9 cellular contexts compared by ENCODE assay signal in the genomic region with DNA sequence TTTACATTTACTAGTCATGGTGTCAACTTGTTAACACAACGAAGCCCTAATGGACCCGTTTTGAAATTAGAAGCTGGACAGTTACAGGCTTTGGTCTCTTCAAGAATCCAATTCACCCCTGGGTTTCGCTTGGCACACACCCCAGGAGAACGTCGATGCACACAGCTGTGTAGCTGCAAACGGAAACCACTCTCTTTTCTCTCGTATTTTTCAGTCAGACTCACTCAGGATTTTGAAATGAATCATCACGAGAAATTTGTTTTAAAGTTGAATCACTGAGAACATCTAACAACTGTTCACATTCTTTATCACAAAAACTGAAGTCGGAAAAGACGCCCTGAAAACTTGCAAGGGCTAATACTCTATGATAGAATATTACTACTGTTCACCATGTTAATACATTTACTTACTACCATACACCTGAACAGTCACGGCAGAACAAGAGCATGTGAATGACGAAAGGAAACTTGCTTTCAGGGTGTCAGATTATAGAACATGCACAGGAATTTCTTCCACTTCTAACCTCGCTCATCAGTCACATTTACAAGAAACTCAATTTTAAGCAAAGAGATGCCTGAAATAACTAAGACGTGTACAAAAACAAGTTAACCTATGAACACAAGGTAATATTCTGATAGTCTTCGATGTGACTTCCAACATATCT. TPM values are rescaled to one million over a fixed set of nuclear protein-coding genes. Genes with fewer than 3 reads are reported as not detected.
DNase-seq lines count a peak whose midpoint lies in the region; ATAC-seq and TF ChIP-seq lines count a peak whose summit lies in the region.
"Had no signal": no experiment of that assay in that cellular context is flagged by ENCODE, and none has a peak within 500 bp of the region (broad histone marks: within the 10 kb centered on the region; RNA-seq: fewer than 3 reads in every experiment).

No MANE protein-coding gene starts in this region.

- H3K4me1 Mint-ChIP-seq in osteocyte (ENCODE audit: unreplicated experiment): peaks cover 27% of the 10 kb centered on the region

- ATAC-seq in HG02623 (IDR thresholded peaks at IDR 0.05; ENCODE audit: unreplicated experiment): no peak

- no peak for TF ChIP-seq POLR2A in erythroblast (IDR thresholded peaks at IDR 0.05; ENCODE audit: low read length)

- CTCF ChIA-PET in GM10248 (lab: Yijun Ruan, JAX): interaction anchor here (1.0 to 2.4 kb wide), 4 partner anchors 9 to 438 kb away, joined by 3 to 5 read pairs (median 4); no protein-coding TSS in a partner anchor

- POLR2A ChIA-PET in GM10248 (lab: Yijun Ruan, JAX): no interaction called here

- DNase-seq in GM10248 (ENCODE audit: extremely low spot score): peak; percentile 65
- DNase-seq in HS-5 (ENCODE audit: low read depth): peak; percentile 80
- no peak for DNase-seq in coronary artery (ENCODE audit: low spot score)
- no peak for DNase-seq in osteocyte (ENCODE audit: extremely low spot score, unreplicated experiment)
- DNase-seq in erythroblast (lab: John Stamatoyannopoulos, UW): no peak
- no peak for DNase-seq in NCI-H1694 treated with DMSO at 0.1 percent for 48 hours (lab: John Stamatoyannopoulos, UW)
- DNase-seq in activated CD4-positive, alpha-beta T cell treated with anti-CD3 and anti-CD28 coated beads for 1 hour: no peak

- H3K36me3 Mint-ChIP-seq in osteocyte (ENCODE audit: unreplicated experiment): peaks cover 6% of the 10 kb centered on the region

- no peak overlapping the region for H3K4me3 ChIP-seq in coronary artery

- H3K27me3 Mint-ChIP-seq in osteocyte (ENCODE audit: unreplicated experiment): no peaks in the 10 kb centered on the region

- TF ChIP-seq CTCF in GM10248 (IDR thresholded peaks at IDR 0.05; ENCODE audit: control extremely low read depth, extremely low read depth, low read depth, missing control alignments) (no peak), coronary artery (IDR thresholded peaks at IDR 0.05) (no peak), osteocyte (IDR thresholded peaks at IDR 0.05) (no peak)

- H3K4me3 Mint-ChIP-seq in osteocyte (ENCODE audit: unreplicated experiment): peak overlapping the region; percentile 41
- H3K4me3 Mint-ChIP-seq: stimulated activated naive CD8-positive, alpha-beta T cell treated with anti-CD3 and anti-CD28 coated beads, Interleukin-15, Interleukin-2, amounts not matched to agents 100 ng/mL and 50 ng/mL, for 24 hours had no signal

- H3K9me3 Mint-ChIP-seq in osteocyte (ENCODE audit: unreplicated experiment): no peaks in the 10 kb centered on the region
- H3K9me3 Mint-ChIP-seq: stimulated activated naive CD8-positive, alpha-beta T cell treated with anti-CD3 and anti-CD28 coated beads, Interleukin-15, Interleukin-2, amounts not matched to agents 100 ng/mL and 50 ng/mL, for 24 hours had no signal

- peak overlapping the region; percentile 40 to 70 for H3K27ac ChIP-seq in coronary artery

- H3K27ac Mint-ChIP-seq in osteocyte (ENCODE audit: unreplicated experiment): peak overlapping the region; percentile 77
- H3K27ac Mint-ChIP-seq: stimulated activated naive CD8-positive, alpha-beta T cell treated with anti-CD3 and anti-CD28 coated beads, Interleukin-15, Interleukin-2, amounts not matched to agents 100 ng/mL and 50 ng/mL, for 24 hours had no signal

RNA-seq across cellular contexts. Expression of gene PNMA8A, which starts 4.7 kb away (rescaled TPM):
- 10.3 and 10.8 TPM in 2 replicates for total RNA-seq in osteocyte

RNA-seq across cellular contexts. Expression of gene PNMA8B, which starts 29.0 kb away (rescaled TPM):
- 2.5 TPM in 2 replicates for total RNA-seq in osteocyte

RNA-seq across cellular contexts. Expression of gene PNMA8C, which starts 37.9 kb away (rescaled TPM):
- 0.11 TPM in 1 of 2 replicates, not detected in the other for total RNA-seq in osteocyte

RNA-seq across cellular contexts. Expression of gene CCDC8, which starts 53.3 kb away (rescaled TPM):
- total RNA-seq in osteocyte: 34.5 and 35.0 TPM in 2 replicates

Comparison
In these comparisons a context has a peak if more than half of its experiments do, and no peak if none do; other contexts are left out.
1. DNase-seq: peak in GM10248 (single experiment) and HS-5 (single experiment); none in coronary artery (single experiment), osteocyte (single experiment), erythroblast (0 of 2), NCI-H1694 treated with DMSO at 0.1 percent for 48 hours (single experiment) and activated CD4-positive, alpha-beta T cell treated with anti-CD3 and anti-CD28 coated beads for 1 hour (single experiment).